In genomic region chr10:57743711-57744110, GRCh38 we compare ENCODE assay signal across 21 cellular contexts.
"Had no signal": no experiment of that assay in that cellular context is flagged by ENCODE, and none has a peak within 500 bp of the region (broad histone marks: within the 10 kb centered on the region; RNA-seq: fewer than 3 reads in every experiment).

No MANE protein-coding gene starts in this region.

- FAIRE-seq: islet of Langerhans, kidney, pancreas, small intestine had no signal

- DNase-seq: hypothalamus; immature natural killer cell; kidney; left colon; left lung; lower lobe of right lung; mammary epithelial cell; mesenchymal stem cell; naive thymus-derived CD8-positive, alpha-beta T cell; nucleus accumbens; pancreas; posterior cingulate gyrus; retina; right cardiac atrium; sigmoid colon; small intestine; spleen; stimulated activated CD4-positive, alpha-beta T cell treated with anti-CD3 and anti-CD28 coated beads, Interleukin-4, amount 100 ng/mL, for 24 hours; stimulated activated naive CD4-positive, alpha-beta T cell had no signal

- ATAC-seq: left colon; left lung; lower lobe of right lung; naive thymus-derived CD8-positive, alpha-beta T cell; pancreas; right cardiac atrium; stimulated activated effector memory CD8-positive, alpha-beta T cell treated with anti-CD3 and anti-CD28 coated beads, Interleukin-12 subunit alpha, Interleukin-12 subunit beta, amount 100 ng/mL, for 72 hours had no signal
